Comparison of ENCODE assay signal across 1 cellular context in the genomic region with DNA sequence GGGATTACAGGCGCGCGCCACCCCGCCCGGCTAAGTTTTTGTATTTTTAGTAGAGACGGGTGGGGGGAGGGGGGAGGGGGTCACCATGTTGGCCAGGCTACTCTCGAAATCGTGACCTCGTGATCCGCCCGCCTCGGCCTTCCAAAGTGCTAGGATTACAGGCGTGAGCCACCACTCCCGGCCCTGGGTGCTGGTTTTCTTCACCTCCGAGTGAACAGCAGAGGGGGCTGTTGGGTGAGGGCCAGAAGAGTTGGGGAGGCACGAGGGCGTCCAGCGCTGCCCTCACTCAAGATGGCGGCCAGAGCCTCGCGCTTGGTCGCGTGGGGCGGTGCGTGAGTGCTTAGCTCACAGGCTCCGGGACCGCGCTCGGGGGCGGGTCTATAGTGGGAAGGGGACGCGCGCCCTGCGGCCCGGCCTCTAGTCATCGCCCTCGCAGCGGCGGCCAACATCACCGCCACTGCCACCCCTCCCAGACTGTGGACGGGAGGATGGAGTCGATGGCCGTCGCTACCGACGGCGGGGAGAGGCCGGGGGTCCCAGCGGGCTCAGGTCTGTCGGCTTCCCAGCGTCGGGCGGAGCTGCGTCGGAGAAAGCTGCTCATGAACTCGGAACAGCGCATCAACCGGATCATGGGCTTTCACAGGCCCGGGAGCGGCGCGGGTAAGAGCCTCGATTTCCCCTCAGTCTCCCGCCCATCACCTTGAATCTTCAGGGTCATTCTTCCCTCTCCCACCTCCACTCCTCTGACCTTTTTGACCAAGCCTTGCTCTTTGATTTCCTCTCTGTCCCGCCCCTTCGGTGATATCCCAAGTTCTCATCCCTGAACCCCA.
A peak's percentile ranks its signal among the peaks of the same experiment; 100 is the strongest.
TF ChIP-seq lines count a peak whose summit lies in the region.

Gene CAMLG, plus strand, starts transcription at position 416 of the 830 bp plus-strand sequence. Its CDS starts 73 bp downstream, at position 489.

TF ChIP-seq in HepG2, 621 proteins besides CTCF, POLR2A, EP300 and RAD21 (continued from another document and continues in another):
- TF ChIP-seq, protein P1, sequence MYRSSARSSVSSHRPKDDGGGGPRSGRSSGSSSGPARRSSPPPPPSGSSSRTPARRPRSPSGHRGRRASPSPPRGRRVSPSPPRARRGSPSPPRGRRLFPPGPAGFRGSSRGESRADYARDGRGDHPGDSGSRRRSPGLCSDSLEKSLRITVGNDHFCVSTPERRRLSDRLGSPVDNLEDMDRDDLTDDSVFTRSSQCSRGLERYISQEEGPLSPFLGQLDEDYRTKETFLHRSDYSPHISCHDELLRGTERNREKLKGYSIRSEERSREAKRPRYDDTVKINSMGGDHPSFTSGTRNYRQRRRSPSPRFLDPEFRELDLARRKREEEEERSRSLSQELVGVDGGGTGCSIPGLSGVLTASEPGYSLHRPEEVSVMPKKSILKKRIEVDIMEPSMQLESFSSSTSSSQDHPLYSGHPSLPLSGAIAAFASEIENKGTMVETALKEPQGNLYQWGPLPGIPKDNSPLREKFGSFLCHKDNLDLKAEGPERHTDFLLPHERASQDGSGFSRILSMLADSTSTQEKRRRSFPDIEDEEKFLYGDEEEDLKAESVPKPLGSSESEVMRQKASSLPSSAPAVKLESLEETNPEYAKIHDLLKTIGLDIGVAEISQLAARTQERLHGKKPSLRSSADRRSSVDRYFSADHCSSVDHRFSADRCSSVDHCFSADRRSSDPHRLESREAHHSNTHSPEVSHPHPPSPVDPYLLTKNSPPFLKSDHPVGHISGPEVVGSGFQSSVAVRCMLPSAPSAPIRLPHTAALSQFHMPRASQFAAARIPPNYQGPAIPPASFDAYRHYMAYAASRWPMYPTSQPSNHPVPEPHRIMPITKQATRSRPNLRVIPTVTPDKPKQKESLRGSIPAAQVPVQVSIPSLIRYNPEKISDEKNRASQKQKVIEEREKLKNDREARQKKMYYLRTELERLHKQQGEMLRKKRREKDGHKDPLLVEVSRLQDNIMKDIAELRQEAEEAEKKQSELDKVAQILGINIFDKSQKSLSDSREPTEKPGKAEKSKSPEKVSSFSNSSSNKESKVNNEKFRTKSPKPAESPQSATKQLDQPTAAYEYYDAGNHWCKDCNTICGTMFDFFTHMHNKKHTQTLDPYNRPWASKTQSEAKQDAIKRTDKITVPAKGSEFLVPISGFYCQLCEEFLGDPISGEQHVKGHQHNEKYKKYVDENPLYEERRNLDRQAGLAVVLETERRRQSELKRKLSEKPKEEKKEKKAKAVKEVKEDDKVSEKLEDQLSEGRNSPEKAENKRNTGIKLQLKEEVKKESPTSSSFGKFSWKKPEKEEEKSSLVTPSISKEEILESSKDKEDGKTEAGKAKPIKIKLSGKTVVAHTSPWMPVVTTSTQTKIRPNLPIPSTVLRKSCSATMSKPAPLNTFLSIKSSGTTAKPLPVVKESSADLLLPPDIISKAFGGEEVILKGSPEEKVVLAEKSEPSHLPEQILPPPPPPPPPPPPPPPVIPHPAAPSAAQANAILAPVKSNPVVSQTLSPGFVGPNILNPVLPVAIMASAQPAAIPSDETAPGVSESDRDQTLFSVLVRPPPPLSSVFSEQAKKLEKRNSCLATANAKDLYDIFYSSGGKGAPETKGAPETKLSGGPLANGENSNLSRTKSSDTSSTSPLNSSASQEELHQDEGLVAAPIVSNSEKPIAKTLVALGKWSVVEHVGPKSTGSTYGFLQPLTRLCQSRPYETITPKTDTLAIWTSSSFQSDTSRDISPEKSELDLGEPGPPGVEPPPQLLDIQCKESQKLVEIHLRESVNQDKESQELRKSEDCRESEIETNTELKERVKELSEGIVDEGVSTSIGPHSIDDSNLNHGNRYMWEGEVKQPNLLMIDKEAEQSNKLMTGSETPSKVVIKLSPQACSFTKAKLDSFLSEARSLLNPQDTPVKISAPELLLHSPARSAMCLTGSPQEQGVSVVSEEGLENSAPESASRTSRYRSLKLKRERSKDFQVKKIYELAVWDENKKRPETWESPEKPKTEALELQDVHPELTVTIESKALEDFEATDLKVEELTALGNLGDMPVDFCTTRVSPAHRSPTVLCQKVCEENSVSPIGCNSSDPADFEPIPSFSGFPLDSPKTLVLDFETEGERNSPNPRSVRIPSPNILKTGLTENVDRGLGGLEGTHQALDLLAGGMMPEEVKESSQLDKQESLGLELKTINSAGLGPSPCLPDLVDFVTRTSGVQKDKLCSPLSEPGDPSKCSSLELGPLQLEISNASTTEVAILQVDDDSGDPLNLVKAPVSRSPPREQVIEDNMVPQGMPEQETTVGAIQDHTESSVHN (CRISPR knock-in tag; IDR thresholded peaks at IDR 0.05): peak; percentile 61; the same call in 1 of the 2 replicates
- TF ChIP-seq ZHX1 (CRISPR knock-in tag; IDR thresholded peaks at IDR 0.05; ENCODE audit: low read depth): peak; percentile 99
- TF ChIP-seq, protein P2, sequence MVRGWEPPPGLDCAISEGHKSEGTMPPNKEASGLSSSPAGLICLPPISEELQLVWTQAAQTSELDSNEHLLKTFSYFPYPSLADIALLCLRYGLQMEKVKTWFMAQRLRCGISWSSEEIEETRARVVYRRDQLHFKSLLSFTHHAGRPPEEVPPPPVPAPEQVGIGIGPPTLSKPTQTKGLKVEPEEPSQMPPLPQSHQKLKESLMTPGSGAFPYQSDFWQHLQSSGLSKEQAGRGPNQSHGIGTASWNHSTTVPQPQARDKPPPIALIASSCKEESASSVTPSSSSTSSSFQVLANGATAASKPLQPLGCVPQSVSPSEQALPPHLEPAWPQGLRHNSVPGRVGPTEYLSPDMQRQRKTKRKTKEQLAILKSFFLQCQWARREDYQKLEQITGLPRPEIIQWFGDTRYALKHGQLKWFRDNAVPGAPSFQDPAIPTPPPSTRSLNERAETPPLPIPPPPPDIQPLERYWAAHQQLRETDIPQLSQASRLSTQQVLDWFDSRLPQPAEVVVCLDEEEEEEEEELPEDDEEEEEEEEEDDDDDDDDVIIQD (CRISPR knock-in tag; IDR thresholded peaks at IDR 0.05; ENCODE audit: low read depth): peak; percentile 79
- TF ChIP-seq, protein P3, sequence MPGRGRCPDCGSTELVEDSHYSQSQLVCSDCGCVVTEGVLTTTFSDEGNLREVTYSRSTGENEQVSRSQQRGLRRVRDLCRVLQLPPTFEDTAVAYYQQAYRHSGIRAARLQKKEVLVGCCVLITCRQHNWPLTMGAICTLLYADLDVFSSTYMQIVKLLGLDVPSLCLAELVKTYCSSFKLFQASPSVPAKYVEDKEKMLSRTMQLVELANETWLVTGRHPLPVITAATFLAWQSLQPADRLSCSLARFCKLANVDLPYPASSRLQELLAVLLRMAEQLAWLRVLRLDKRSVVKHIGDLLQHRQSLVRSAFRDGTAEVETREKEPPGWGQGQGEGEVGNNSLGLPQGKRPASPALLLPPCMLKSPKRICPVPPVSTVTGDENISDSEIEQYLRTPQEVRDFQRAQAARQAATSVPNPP (CRISPR knock-in tag; IDR thresholded peaks at IDR 0.05): peak; percentile 82; the same call in 1 of the 2 replicates
- TF ChIP-seq, protein P4, sequence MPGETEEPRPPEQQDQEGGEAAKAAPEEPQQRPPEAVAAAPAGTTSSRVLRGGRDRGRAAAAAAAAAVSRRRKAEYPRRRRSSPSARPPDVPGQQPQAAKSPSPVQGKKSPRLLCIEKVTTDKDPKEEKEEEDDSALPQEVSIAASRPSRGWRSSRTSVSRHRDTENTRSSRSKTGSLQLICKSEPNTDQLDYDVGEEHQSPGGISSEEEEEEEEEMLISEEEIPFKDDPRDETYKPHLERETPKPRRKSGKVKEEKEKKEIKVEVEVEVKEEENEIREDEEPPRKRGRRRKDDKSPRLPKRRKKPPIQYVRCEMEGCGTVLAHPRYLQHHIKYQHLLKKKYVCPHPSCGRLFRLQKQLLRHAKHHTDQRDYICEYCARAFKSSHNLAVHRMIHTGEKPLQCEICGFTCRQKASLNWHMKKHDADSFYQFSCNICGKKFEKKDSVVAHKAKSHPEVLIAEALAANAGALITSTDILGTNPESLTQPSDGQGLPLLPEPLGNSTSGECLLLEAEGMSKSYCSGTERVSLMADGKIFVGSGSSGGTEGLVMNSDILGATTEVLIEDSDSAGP (CRISPR knock-in tag; IDR thresholded peaks at IDR 0.05; ENCODE audit: borderline replicate concordance): peak; percentile 95
- peak; percentile 78 for TF ChIP-seq ZNF800 (CRISPR knock-in tag; IDR thresholded peaks at IDR 0.05)
- no peak for TF ChIP-seq ZKSCAN5 (CRISPR knock-in tag; IDR thresholded peaks at IDR 0.05)
- TF ChIP-seq ZC3H13 (CRISPR knock-in tag; IDR thresholded peaks at IDR 0.05): no peak
- TF ChIP-seq RFXANK (CRISPR knock-in tag; IDR thresholded peaks at IDR 0.05): no peak
- peak; percentile 64; the same call in 1 of the 2 replicates for TF ChIP-seq HBP1 (CRISPR knock-in tag; IDR thresholded peaks at IDR 0.05; ENCODE audit: low read depth)
- TF ChIP-seq ZNF563 (CRISPR knock-in tag; IDR thresholded peaks at IDR 0.05): 0 out of 2 replicates have a peak, but pooled peaks have one; percentile 68
- peak in 1 of 2 experiments; percentile 94; a peak in 2 of 4 replicates for TF ChIP-seq KLF16 (CRISPR knock-in tag; IDR thresholded peaks at IDR 0.05)
- no peak for TF ChIP-seq FOSL1 (CRISPR knock-in tag; IDR thresholded peaks at IDR 0.05; ENCODE audit: borderline replicate concordance)
- TF ChIP-seq, protein P5, sequence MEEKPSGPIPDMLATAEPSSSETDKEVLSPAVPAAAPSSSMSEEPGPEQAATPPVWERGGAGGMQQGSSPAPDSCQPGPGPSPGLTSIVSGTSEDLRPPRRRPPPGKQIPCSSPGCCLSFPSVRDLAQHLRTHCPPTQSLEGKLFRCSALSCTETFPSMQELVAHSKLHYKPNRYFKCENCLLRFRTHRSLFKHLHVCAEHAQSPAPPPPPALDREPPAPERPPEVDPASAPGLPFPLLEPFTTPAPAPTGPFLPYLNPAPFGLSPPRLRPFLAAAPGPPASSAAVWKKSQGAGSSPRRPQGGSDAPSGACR (CRISPR knock-in tag; IDR thresholded peaks at IDR 0.05): peak; percentile 97
- 0 out of 2 replicates have a peak, but pooled peaks have one; percentile 62 for TF ChIP-seq ZNF761 (CRISPR knock-in tag; conservative IDR thresholded peaks at IDR 0.05)
- TF ChIP-seq KDM5A (IDR thresholded peaks at IDR 0.05; ENCODE audit: borderline replicate concordance, low read length): no peak; the same call in 1 of the 2 replicates
- peak; percentile 65 for TF ChIP-seq FOSL2 (CRISPR knock-in tag; IDR thresholded peaks at IDR 0.05)
- TF ChIP-seq ZNF276 (CRISPR knock-in tag; IDR thresholded peaks at IDR 0.05; ENCODE audit: low read depth): peak; percentile 85; the same call in 1 of the 2 replicates
- TF ChIP-seq GPN1 (CRISPR knock-in tag; IDR thresholded peaks at IDR 0.05; ENCODE audit: borderline replicate concordance): no peak
- TF ChIP-seq ZSCAN29 (CRISPR knock-in tag; conservative IDR thresholded peaks at IDR 0.05): peak; percentile 90; the same call in 1 of the 2 replicates
- TF ChIP-seq HOXA3 (CRISPR knock-in tag; IDR thresholded peaks at IDR 0.05): peak; percentile 100
- TF ChIP-seq POGZ (CRISPR knock-in tag; IDR thresholded peaks at IDR 0.05): peak; percentile 97
